In genomic region chr2:242075163-242075562, GRCh38 we compare ENCODE assay signal across 1 cellular context.
TF ChIP-seq lines count a peak whose summit lies in the region.

No MANE protein-coding gene starts in this region.

TF ChIP-seq in K562, 482 proteins besides CTCF, POLR2A, EP300 and RAD21 (continued from another document):
- TF ChIP-seq, protein P1, sequence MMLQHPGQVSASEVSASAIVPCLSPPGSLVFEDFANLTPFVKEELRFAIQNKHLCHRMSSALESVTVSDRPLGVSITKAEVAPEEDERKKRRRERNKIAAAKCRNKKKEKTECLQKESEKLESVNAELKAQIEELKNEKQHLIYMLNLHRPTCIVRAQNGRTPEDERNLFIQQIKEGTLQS (IDR thresholded peaks at IDR 0.05): peak; percentile 23; the same call in 1 of the 2 replicates
- TF ChIP-seq, protein P1 (CRISPR knock-in tag; conservative IDR thresholded peaks at IDR 0.05): no peak
- TF ChIP-seq TRIM24 (IDR thresholded peaks at IDR 0.05) (peak in 1 of 2 experiments; percentile 57; a peak in 2 of 4 replicates), ZNF707 (CRISPR knock-in tag; conservative IDR thresholded peaks at IDR 0.05) (no peak), MCM3 (IDR thresholded peaks at IDR 0.05) (no peak), CTBP1 (IDR thresholded peaks at IDR 0.05; ENCODE audit: borderline replicate concordance) (peak; percentile 33; the same call in 1 of the 2 replicates), FOXP4 (CRISPR knock-in tag; IDR thresholded peaks at IDR 0.05; ENCODE audit: borderline replicate concordance) (no peak), ETS2 (tag; IDR thresholded peaks at IDR 0.05; ENCODE audit: borderline replicate concordance, poor library complexity, severe bottlenecking) (no peak), CREM (IDR thresholded peaks at IDR 0.05; ENCODE audit: low read depth) (no peak), NR2C1 (IDR thresholded peaks at IDR 0.05) (no peak), NR2C1 (tag; IDR thresholded peaks at IDR 0.05) (0 out of 2 replicates have a peak, but pooled peaks have one; percentile 36), CBX8 (IDR thresholded peaks at IDR 0.05; ENCODE audit: borderline replicate concordance, extremely low read depth, low read depth, low read length, poor library complexity, severe bottlenecking) (no peak), USF1 (CRISPR knock-in tag; IDR thresholded peaks at IDR 0.05) (peak; percentile 57), SMAD4 (CRISPR knock-in tag; conservative IDR thresholded peaks at IDR 0.05) (peak; percentile 18), POLR2H (tag; IDR thresholded peaks at IDR 0.05; ENCODE audit: low read depth) (peak; percentile 46; the same call in 1 of the 2 replicates), DMBX1 (CRISPR knock-in tag; IDR thresholded peaks at IDR 0.05; ENCODE audit: borderline replicate concordance) (0 out of 2 replicates have a peak, but pooled peaks have one; percentile 23), RAD51 (IDR thresholded peaks at IDR 0.05; ENCODE audit: borderline replicate concordance, low read depth) (peak; percentile 86), JUND (IDR thresholded peaks at IDR 0.05; ENCODE audit: borderline replicate concordance, low read depth, low read length) (no peak), JUND (tag; IDR thresholded peaks at IDR 0.05; ENCODE audit: borderline replicate concordance, low read depth, low read length) (no peak), ZNF436 (CRISPR knock-in tag; IDR thresholded peaks at IDR 0.05) (no peak), TEAD1 (CRISPR knock-in tag; IDR thresholded peaks at IDR 0.05) (0 out of 4 replicates have a peak, but pooled peaks of 1 of the 2 experiments have one; percentile 31)
- TF ChIP-seq, protein P2, sequence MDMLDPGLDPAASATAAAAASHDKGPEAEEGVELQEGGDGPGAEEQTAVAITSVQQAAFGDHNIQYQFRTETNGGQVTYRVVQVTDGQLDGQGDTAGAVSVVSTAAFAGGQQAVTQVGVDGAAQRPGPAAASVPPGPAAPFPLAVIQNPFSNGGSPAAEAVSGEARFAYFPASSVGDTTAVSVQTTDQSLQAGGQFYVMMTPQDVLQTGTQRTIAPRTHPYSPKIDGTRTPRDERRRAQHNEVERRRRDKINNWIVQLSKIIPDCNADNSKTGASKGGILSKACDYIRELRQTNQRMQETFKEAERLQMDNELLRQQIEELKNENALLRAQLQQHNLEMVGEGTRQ (CRISPR knock-in tag; IDR thresholded peaks at IDR 0.05): peak; percentile 42; the same call in 1 of the 2 replicates
